1 cellular context compared by ENCODE assay signal in genomic region chr1:204516180-204516879, GRCh38.
TF ChIP-seq lines count a peak whose summit lies in the region.

MDM4 (plus strand) TSS chr1:204516406; CDS start chr1:204525519, 9,113 bp downstream.

TF ChIP-seq in WTC11, 78 proteins besides CTCF, POLR2A, EP300 and RAD21 (continued from another document):
- TF ChIP-seq FOXP4 (CRISPR knock-in tag; IDR thresholded peaks at IDR 0.05) (peak; percentile 90), TEAD1 (CRISPR knock-in tag; IDR thresholded peaks at IDR 0.05) (peak; percentile 83; the same call in 1 of the 2 replicates), ZBTB43 (CRISPR knock-in tag; IDR thresholded peaks at IDR 0.05) (0 out of 2 replicates have a peak, but pooled peaks have one; percentile 79), KAT7 (CRISPR knock-in tag; IDR thresholded peaks at IDR 0.05; ENCODE audit: borderline replicate concordance) (peak; percentile 93; the same call in 1 of the 2 replicates), ZNF232 (CRISPR knock-in tag; IDR thresholded peaks at IDR 0.05) (peak; percentile 74; the same call in 1 of the 2 replicates), E2F4 (CRISPR knock-in tag; IDR thresholded peaks at IDR 0.05; ENCODE audit: borderline replicate concordance, low read depth) (0 out of 2 replicates have a peak, but pooled peaks have one; percentile 37), EMX1 (CRISPR knock-in tag; IDR thresholded peaks at IDR 0.05) (no peak), USF1 (CRISPR knock-in tag; IDR thresholded peaks at IDR 0.05) (0 out of 2 replicates have a peak, but pooled peaks have one; percentile 37), TEAD4 (CRISPR knock-in tag; IDR thresholded peaks at IDR 0.05) (0 out of 2 replicates have a peak, but pooled peaks have one; percentile 25), ELF4 (CRISPR knock-in tag; IDR thresholded peaks at IDR 0.05; ENCODE audit: low read depth) (0 out of 2 replicates have a peak, but pooled peaks have one; percentile 27), JUN (CRISPR knock-in tag; IDR thresholded peaks at IDR 0.05) (peak; percentile 86; the same call in 1 of the 2 replicates), NFYB (CRISPR knock-in tag; conservative IDR thresholded peaks at IDR 0.05; ENCODE audit: low read depth) (no peak), ZNF396 (CRISPR knock-in tag; IDR thresholded peaks at IDR 0.05; ENCODE audit: borderline replicate concordance) (no peak), ZBTB21 (CRISPR knock-in tag; IDR thresholded peaks at IDR 0.05; ENCODE audit: borderline replicate concordance) (no peak), JAZF1 (CRISPR knock-in tag; IDR thresholded peaks at IDR 0.05) (no peak), FOXK1 (CRISPR knock-in tag; IDR thresholded peaks at IDR 0.05) (peak; percentile 89), MYBL2 (CRISPR knock-in tag; IDR thresholded peaks at IDR 0.05) (peak; percentile 96), GRHL2 (CRISPR knock-in tag; IDR thresholded peaks at IDR 0.05; ENCODE audit: insufficient replicate concordance, severe bottlenecking) (no peak), HMGXB4 (CRISPR knock-in tag; IDR thresholded peaks at IDR 0.05) (peak; percentile 94; the same call in 1 of the 2 replicates), ARID4B (CRISPR knock-in tag; IDR thresholded peaks at IDR 0.05; ENCODE audit: borderline replicate concordance) (peak; percentile 93), SMAD3 (CRISPR knock-in tag; IDR thresholded peaks at IDR 0.05; ENCODE audit: borderline replicate concordance) (peak; percentile 92; the same call in 1 of the 2 replicates)
